Comparison of ENCODE assay signal across 8 cellular contexts in the genomic region with DNA sequence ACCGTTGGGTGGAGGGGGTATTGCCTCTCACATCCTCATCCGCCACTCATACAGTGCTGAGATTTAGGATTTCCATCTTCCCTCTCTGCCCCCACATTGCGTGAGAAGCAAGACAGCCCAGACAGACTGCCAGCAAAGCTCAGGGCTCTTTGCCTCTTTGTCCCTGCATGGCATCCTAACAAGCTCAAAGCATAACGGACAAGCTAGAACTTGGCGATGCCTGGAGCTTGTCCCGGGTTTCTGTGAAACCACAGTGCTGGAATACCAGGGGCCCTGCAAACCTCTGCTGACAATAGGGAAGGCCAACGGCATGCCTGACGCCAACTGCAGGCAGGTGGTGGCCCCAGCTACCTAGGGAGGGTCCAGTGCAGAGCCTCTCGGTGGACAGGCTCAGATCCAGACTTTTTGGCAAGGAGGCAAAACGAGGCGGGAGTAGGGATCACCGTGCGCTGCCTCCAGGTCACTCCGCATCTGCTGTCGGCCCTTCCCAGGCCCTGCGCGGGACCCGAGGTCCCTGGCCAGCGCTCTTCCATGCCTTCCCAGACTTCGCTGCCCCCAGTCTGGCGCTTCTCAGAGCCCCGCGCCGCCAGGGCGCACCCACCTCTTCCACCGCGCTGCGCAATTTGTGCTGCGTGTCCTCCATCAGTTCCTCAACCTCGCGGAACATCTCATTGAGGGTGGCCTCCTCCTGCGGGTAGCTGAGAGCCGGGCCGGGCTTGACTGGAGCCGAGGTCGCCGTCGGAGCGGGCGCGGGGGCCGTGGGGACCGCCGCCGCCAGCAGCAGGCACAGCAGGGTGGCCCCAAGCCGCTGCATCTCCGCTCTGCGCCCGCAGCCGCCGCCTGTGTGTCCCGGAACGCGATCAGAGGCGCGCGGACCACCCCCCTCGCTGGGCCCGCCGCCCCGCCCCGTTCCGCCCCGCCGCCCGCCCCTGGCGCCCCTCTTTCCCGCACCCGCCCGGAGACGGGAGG. TPM values are rescaled to one million over a fixed set of nuclear protein-coding genes. Genes with fewer than 3 reads are reported as not detected.
DNase-seq lines count a peak whose midpoint lies in the region; ATAC-seq and TF ChIP-seq lines count a peak whose summit lies in the region.

A gene (minus strand): TSS at position 858 of the 969 bp plus-strand sequence. CDS start 44 bp downstream, at position 814.

- no peak within 1 kb of the TSS for H3K27ac Mint-ChIP-seq in MCF 10A (ENCODE audit: low read depth, unreplicated experiment)

- H3K9ac ChIP-seq in iPS-18a (ENCODE audit: low read length) = peak within 1 kb of the TSS; percentile 31

- peak within 1 kb of the TSS; percentile 76 for H3K4me3 Mint-ChIP-seq in activated T-cell treated with anti-CD3 and anti-CD28 coated beads, Interleukin-2, amount 50 U/mL, for 4 hours
- H3K4me3 Mint-ChIP-seq in MCF 10A (ENCODE audit: unreplicated experiment) = peak within 1 kb of the TSS; percentile 55

- peak within 1 kb of the TSS; percentile 69 for H3K4me3 ChIP-seq in iPS-18a (ENCODE audit: low read length)

- H3K27me3 ChIP-seq in iPS-18a (ENCODE audit: control insufficient read depth, insufficient read depth, low read length) = peaks cover 30% of the 10 kb centered on the region

- no peak for DNase-seq in activated T-cell treated with anti-CD3 and anti-CD28 coated beads, Interleukin-2, amount 50 U/mL, for 4 hours
- no peak for DNase-seq in activated T-cell treated with anti-CD3 and anti-CD28 coated beads, Interleukin-2, amount 50 U/mL, for 48 hours
- DNase-seq in MCF 10A (ENCODE audit: unreplicated experiment) (no peak), sciatic nerve (ENCODE audit: low spot score) (no peak), NCI-H524 (lab: John Stamatoyannopoulos, UW) (no peak)

- no peak for TF ChIP-seq CTCF in MCF 10A (IDR thresholded peaks at IDR 0.05; ENCODE audit: unreplicated experiment)

- POLR2A ChIA-PET in MCF 10A (lab: Yijun Ruan, JAX) = interaction anchor here (0.5 to 2.1 kb wide), 2 partner anchors 9 to 792 kb away, joined by 3 to 5 read pairs; no protein-coding TSS in a partner anchor

- H3K4me1 Mint-ChIP-seq in activated T-cell treated with anti-CD3 and anti-CD28 coated beads, Interleukin-2, amount 50 U/mL, for 4 hours (ENCODE audit: low read depth) = peaks cover 14% of the 10 kb centered on the region
- peaks cover 13% of the 10 kb centered on the region for H3K4me1 Mint-ChIP-seq in MCF 10A (ENCODE audit: insufficient read depth, unreplicated experiment)

- H3K4me1 ChIP-seq in iPS-18a (ENCODE audit: control insufficient read depth, low read depth, low read length) = peaks cover 6% of the 10 kb centered on the region

- ATAC-seq in activated T-cell treated with anti-CD3 and anti-CD28 coated beads, Interleukin-2, amount 50 U/mL, for 4 hours = peak; percentile 54 to 69
- ATAC-seq in sciatic nerve (peak; percentile 18), GM18520 (IDR thresholded peaks at IDR 0.05; ENCODE audit: unreplicated experiment) (no peak), GM21447 (IDR thresholded peaks at IDR 0.05; ENCODE audit: unreplicated experiment) (no peak)

- BruUV-seq in MCF 10A (replicated peaks; lab: Mats Ljungman, UMichigan) = no TSS peak

- H3K27me3 Mint-ChIP-seq in activated T-cell treated with anti-CD3 and anti-CD28 coated beads, Interleukin-2, amount 50 U/mL, for 4 hours (ENCODE audit: low read depth) = peaks cover 72% of the 10 kb centered on the region
- H3K27me3 Mint-ChIP-seq in MCF 10A (ENCODE audit: insufficient read depth, unreplicated experiment) = peaks cover 13% of the 10 kb centered on the region

- no peak within 1 kb of the TSS for H3K27ac ChIP-seq in iPS-18a (ENCODE audit: low read length)

- no peaks in the 10 kb centered on the region for H3K9me3 Mint-ChIP-seq in activated T-cell treated with anti-CD3 and anti-CD28 coated beads, Interleukin-2, amount 50 U/mL, for 4 hours
- no peaks in the 10 kb centered on the region for H3K9me3 Mint-ChIP-seq in MCF 10A (ENCODE audit: unreplicated experiment)

- intact Hi-C loops in MCF 10A (cut with micrococcal nuclease) (no loop called here), sciatic nerve (cut with DNase I) (no loop called here)

- no peaks in the 10 kb centered on the region for H3K9me3 ChIP-seq in iPS-18a (ENCODE audit: control insufficient read depth, low read depth, low read length)

- no peaks in the 10 kb centered on the region for H3K36me3 ChIP-seq in iPS-18a (ENCODE audit: control insufficient read depth, low read depth, low read length)

- no peaks in the 10 kb centered on the region for H3K36me3 Mint-ChIP-seq in activated T-cell treated with anti-CD3 and anti-CD28 coated beads, Interleukin-2, amount 50 U/mL, for 4 hours (ENCODE audit: insufficient read depth)
- H3K36me3 Mint-ChIP-seq in MCF 10A (ENCODE audit: insufficient read depth, unreplicated experiment) = no peaks in the 10 kb centered on the region

- CTCF ChIA-PET in MCF 10A (lab: Yijun Ruan, JAX) = interaction anchor here (2.5 kb wide), 1 partner anchor 36 kb away, joined by 8 read pairs; no protein-coding TSS in a partner anchor

RNA-seq across cellular contexts. Expression of the gene that starts here (rescaled TPM):
- under 1 TPM; 0.34 to 0.51 (median 0.35) TPM for total RNA-seq in activated T-cell treated with anti-CD3 and anti-CD28 coated beads, Interleukin-2, amount 50 U/mL, for 4 hours
- total RNA-seq in MCF 10A (2022) = 0.25 and 0.33 TPM in 2 replicates
- 201 TPM for total RNA-seq in sciatic nerve

Comparison
In these comparisons a context has a peak if more than half of its experiments do, and no peak if none do; other contexts are left out.
1. RNA of the gene that starts here (total RNA-seq): 201 TPM in sciatic nerve (single experiment); 0.34 to 0.51 TPM in activated T-cell treated with anti-CD3 and anti-CD28 coated beads, Interleukin-2, amount 50 U/mL, for 4 hours and 0.25 to 0.33 TPM in MCF 10A; every median in the first group is over 100 times any median in the second.
2. Peak in ATAC-seq in activated T-cell treated with anti-CD3 and anti-CD28 coated beads, Interleukin-2, amount 50 U/mL, for 4 hours; RNA of the gene not detected or under 1 TPM.